ENCODE assay signal across 1 cellular context in the genomic region with DNA sequence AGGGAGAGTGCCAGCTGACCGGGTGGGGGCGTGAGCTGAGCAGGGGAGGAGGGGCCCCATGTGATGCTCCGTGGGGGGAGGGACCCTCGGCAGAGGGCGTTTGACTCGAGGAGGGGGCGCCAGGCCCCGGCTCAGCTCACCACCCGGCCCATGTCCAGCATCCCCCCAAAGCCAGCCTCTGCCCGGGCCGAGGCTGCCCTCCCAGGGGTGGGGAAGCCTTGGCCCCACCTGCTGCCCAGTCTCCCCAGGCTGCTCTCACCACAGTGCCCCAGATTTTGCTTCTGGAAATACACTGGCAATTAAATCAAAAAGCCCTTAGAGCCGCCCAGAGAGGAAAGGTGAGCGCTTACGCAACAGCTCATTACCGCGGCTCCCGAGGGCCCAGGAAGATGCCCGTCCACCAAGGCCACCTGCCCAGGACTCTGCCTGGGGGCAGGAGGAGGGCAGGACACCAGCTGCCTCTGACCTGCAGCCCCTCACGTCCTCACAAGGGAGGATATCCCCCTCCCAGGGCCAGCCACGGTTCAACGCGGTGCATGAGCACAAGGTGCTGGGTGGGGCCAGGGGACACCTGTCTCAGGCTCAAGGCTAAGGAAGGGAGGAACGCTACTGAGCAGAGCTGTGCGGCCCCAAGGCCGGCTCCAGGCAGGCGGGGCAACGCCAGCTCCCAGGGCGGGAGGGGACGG.
TF ChIP-seq lines count a peak whose summit lies in the region.

No MANE protein-coding gene starts in this region.

TF ChIP-seq in A549, 52 proteins besides CTCF, POLR2A, EP300 and RAD21 (continued from another document):
- TF ChIP-seq EHMT2 (IDR thresholded peaks at IDR 0.05; ENCODE audit: low read depth) = no peak
